ENCODE assay signal across 8 cellular contexts in genomic region chr1:203273206-203273868, GRCh38. TPM values are rescaled to one million over a fixed set of nuclear protein-coding genes. Genes with fewer than 3 reads are reported as not detected.
DNase-seq lines count a peak whose midpoint lies in the region; ATAC-seq and TF ChIP-seq lines count a peak whose summit lies in the region.

No MANE protein-coding gene starts in this region.

- peaks cover 0 to 4% of the 10 kb centered on the region in 2 donors for H3K4me1 ChIP-seq in aorta (ENCODE audit: control insufficient read depth in 1 of 2, insufficient read depth in 2 of 2, low read length in 2 of 2)

- H3K9me3 ChIP-seq in T-helper 17 cell (ENCODE audit: control insufficient read depth, low read length, poor library complexity, severe bottlenecking) (no peaks in the 10 kb centered on the region), aorta (ENCODE audit: control insufficient read depth, low read length) (no peaks in the 10 kb centered on the region)

- DNase-seq in NCI-H1436 (lab: John Stamatoyannopoulos, UW) (peak; percentile 98), T-helper 17 cell (peak; percentile 84 to 93 (median 90)), amygdala (lab: John Stamatoyannopoulos, UW) (peak in 52 of 56 donors; percentile 41 to 93 (median 78)), hepatic stellate cell (ENCODE audit: low spot score) (peak; percentile 67), renal cortical epithelial cell (ENCODE audit: low read depth) (peak; percentile 78), aorta (peak; percentile 91 to 96)

- intact Hi-C loops in aorta (cut with DNase I): loop anchor here (2.0 to 5.0 kb wide), 5 partner anchors 34 to 214 kb away; partner anchors contain the start of gene BTG2 (in 1 of the 2)

- peak; percentile 71 for ATAC-seq in HG02798 (IDR thresholded peaks at IDR 0.05; ENCODE audit: poor library complexity, unreplicated experiment)
- ATAC-seq in T-helper 17 cell: peak; percentile 79
- peak; percentile 86 for ATAC-seq in aorta (ENCODE audit: low FRiP score)

- H3K27ac ChIP-seq in aorta (ENCODE audit: low read depth in 1 of 2, low read length in 2 of 2): peak overlapping the region; percentile 55 to 71

- H3K27me3 Mint-ChIP-seq in T-helper 17 cell: no peaks in the 10 kb centered on the region

- 10 to 15% methylated on average over 32 of the region's 32 CpGs for WGBS in aorta, 2 donors

- peak overlapping the region; percentile 61 for H3K4me3 Mint-ChIP-seq in T-helper 17 cell

- H3K36me3 Mint-ChIP-seq in T-helper 17 cell (ENCODE audit: low read depth): no peaks in the 10 kb centered on the region

- H3K4me1 Mint-ChIP-seq in T-helper 17 cell: peaks cover 26% of the 10 kb centered on the region

- H3K4me3 ChIP-seq in aorta (ENCODE audit: low read length in 2 of 2): no peak overlapping the region

- peak overlapping the region; percentile 84 for H3K27ac Mint-ChIP-seq in T-helper 17 cell

- no peaks in the 10 kb centered on the region for H3K36me3 ChIP-seq in aorta (ENCODE audit: control insufficient read depth in 1 of 2, insufficient read depth in 2 of 2, low read length in 1 of 2)

- TF ChIP-seq CTCF in GM12873 (IDR thresholded peaks at IDR 0.05; ENCODE audit: insufficient read depth, low read depth, low read length, missing control alignments): peak; percentile 97

- no peaks in the 10 kb centered on the region for H3K27me3 ChIP-seq in aorta (ENCODE audit: control insufficient read depth in 1 of 2, insufficient read depth in 2 of 2, low read length in 1 of 2)

RNA-seq across cellular contexts. Expression of gene BTG2, which starts 32.0 kb away (rescaled TPM):
- total RNA-seq in T-helper 17 cell: 100 to 1,000 TPM; 584 to 606 TPM
- total RNA-seq in renal cortical epithelial cell: 12.7 and 54.3 TPM in 2 replicates
- total RNA-seq in aorta: 100 to 1,000 TPM in 1 of 2 donors, 10 to 100 TPM in 1; 51.6 to 302 TPM
- polyA plus RNA-seq in aorta: 100 to 1,000 TPM in 1 of 2 donors, 10 to 100 TPM in 1; 36.2 to 117 TPM

RNA-seq across cellular contexts. Expression of gene CHIT1, which starts 43.9 kb away (rescaled TPM):
- 1 to 10 TPM in 1 of 2 donors, under 1 TPM in 1; 0.13 to 1.0 TPM for total RNA-seq in T-helper 17 cell
- total RNA-seq in renal cortical epithelial cell: under 0.01 TPM in 1 of 2 replicates, not detected in the other
- 1 to 10 TPM; 1.3 to 2.2 TPM for total RNA-seq in aorta
- 10 to 100 TPM in 1 of 2 donors, under 1 TPM in 1; 0.56 to 16.4 TPM for polyA plus RNA-seq in aorta
